Comparison of ENCODE assay signal across 24 cellular contexts in genomic region chr12:71683633-71684032, GRCh38.
"Had no signal": no experiment of that assay in that cellular context is flagged by ENCODE, and none has a peak within 500 bp of the region (broad histone marks: within the 10 kb centered on the region; RNA-seq: fewer than 3 reads in every experiment).

No MANE protein-coding gene starts in this region.

- H3K27me3 Mint-ChIP-seq: activated naive CD8-positive, alpha-beta T cell treated with anti-CD3 and anti-CD28 coated beads, Interleukin-2, amount 10 ng/mL, durations not matched to agents 7 days and 5 days; activated T-cell treated with anti-CD3 and anti-CD28 coated beads, Interleukin-2, amount 50 U/mL, for 24 hours had no signal

- DNase-seq: activated CD4-positive, alpha-beta T cell treated with anti-CD3 and anti-CD28 coated beads for 1 hour; activated CD8-positive, alpha-beta memory T cell treated with anti-CD3 and anti-CD28 coated beads for 24 hours; activated CD8-positive, alpha-beta memory T cell treated with anti-CD3 and anti-CD28 coated beads, Interleukin-2, amount 50 U/mL, for 4 hours; activated effector memory CD4-positive, alpha-beta T cell treated with Interleukin-2 at 50 U/mL for 16 hours; activated naive CD8-positive, alpha-beta T cell treated with anti-CD3 and anti-CD28 coated beads, Interleukin-2, amount 10 ng/mL, durations not matched to agents 7 days and 5 days; activated T-cell treated with anti-CD3 and anti-CD28 coated beads, Interleukin-2, amount 50 U/mL, for 24 hours; amniotic stem cell; cerebellar nuclear complex; esophagus squamous epithelium; head of caudate nucleus; hypothalamus; left ventricle myocardium superior; mammary epithelial cell; occipital lobe; posterior cingulate gyrus; stimulated activated CD4-positive, alpha-beta T cell treated with anti-CD3 and anti-CD28 coated beads, Interleukin-4, amount 100 ng/mL, for 1 hour; stimulated activated naive CD4-positive, alpha-beta T cell treated with Interleukin-2 at 50 U/mL for 16 hours; upper lobe of right lung; WERI-Rb-1 had no signal

- H3K27ac ChIP-seq: coronary artery, esophagus squamous epithelium, gastroesophageal sphincter, thoracic aorta, upper lobe of right lung, WERI-Rb-1 had no signal

- H3K36me3 ChIP-seq: esophagus squamous epithelium, gastroesophageal sphincter, thoracic aorta, upper lobe of right lung, WERI-Rb-1 had no signal

- H3K4me3 ChIP-seq: coronary artery, esophagus squamous epithelium, gastroesophageal sphincter, thoracic aorta had no signal

- H3K27me3 ChIP-seq: esophagus squamous epithelium, gastroesophageal sphincter, upper lobe of right lung had no signal

- H3K9me3 Mint-ChIP-seq: activated naive CD4-positive, alpha-beta T cell treated with anti-CD3 and anti-CD28 coated beads for 36 hours; activated naive CD8-positive, alpha-beta T cell treated with anti-CD3 and anti-CD28 coated beads, Interleukin-2, amount 10 ng/mL, durations not matched to agents 7 days and 5 days; activated T-cell treated with anti-CD3 and anti-CD28 coated beads, Interleukin-2, amount 50 U/mL, for 24 hours had no signal

- H3K9me3 ChIP-seq: esophagus squamous epithelium, gastroesophageal sphincter, thoracic aorta, upper lobe of right lung had no signal

- ATAC-seq: gastroesophageal sphincter, left ventricle myocardium superior, sciatic nerve, upper lobe of right lung had no signal
